Comparison of ENCODE assay signal across 1 cellular context in the genomic region with DNA sequence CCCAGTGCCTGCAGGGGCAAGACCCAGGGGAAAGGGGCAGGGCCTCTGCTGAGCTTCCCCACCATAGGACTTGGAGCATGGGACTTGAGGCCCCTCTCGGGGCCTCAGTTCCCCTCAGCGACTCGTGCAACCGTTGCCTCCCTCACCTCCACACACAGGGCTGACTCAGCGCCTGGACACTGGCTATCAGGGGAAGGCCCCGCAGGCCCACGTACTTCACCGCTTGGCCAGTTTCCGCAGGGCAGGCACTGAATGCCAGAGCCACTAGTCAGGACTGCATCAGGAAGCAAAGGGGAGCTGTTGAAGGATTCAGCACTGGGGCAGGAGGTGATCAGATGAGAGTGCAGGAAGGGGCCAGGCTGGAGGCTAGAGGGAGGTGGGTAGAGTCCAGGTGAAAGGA.
TF ChIP-seq lines count a peak whose summit lies in the region.

No MANE protein-coding gene starts in this region.

TF ChIP-seq in H1, 55 proteins besides CTCF, POLR2A, EP300 and RAD21:
- TF ChIP-seq, protein P1, sequence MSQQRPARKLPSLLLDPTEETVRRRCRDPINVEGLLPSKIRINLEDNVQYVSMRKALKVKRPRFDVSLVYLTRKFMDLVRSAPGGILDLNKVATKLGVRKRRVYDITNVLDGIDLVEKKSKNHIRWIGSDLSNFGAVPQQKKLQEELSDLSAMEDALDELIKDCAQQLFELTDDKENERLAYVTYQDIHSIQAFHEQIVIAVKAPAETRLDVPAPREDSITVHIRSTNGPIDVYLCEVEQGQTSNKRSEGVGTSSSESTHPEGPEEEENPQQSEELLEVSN (IDR thresholded peaks at IDR 0.05) = no peak
- no peak for TF ChIP-seq TAF1 (IDR thresholded peaks at IDR 0.05; ENCODE audit: low read depth, low read length)
- no peak for TF ChIP-seq HDAC2 (IDR thresholded peaks at IDR 0.05; ENCODE audit: borderline replicate concordance in 1 of 2, low read depth in 2 of 2, low read length in 2 of 2)
- TF ChIP-seq, protein P2, sequence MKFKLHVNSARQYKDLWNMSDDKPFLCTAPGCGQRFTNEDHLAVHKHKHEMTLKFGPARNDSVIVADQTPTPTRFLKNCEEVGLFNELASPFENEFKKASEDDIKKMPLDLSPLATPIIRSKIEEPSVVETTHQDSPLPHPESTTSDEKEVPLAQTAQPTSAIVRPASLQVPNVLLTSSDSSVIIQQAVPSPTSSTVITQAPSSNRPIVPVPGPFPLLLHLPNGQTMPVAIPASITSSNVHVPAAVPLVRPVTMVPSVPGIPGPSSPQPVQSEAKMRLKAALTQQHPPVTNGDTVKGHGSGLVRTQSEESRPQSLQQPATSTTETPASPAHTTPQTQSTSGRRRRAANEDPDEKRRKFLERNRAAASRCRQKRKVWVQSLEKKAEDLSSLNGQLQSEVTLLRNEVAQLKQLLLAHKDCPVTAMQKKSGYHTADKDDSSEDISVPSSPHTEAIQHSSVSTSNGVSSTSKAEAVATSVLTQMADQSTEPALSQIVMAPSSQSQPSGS (IDR thresholded peaks at IDR 0.05; ENCODE audit: low read length) = no peak
- TF ChIP-seq MAFK (IDR thresholded peaks at IDR 0.05; ENCODE audit: low read depth, low read length) = peak; percentile 31; the same call in 1 of the 2 replicates
- no peak for TF ChIP-seq GABPA (IDR thresholded peaks at IDR 0.05; ENCODE audit: borderline replicate concordance, insufficient read depth, low read length)
- no peak for TF ChIP-seq CHD1 (IDR thresholded peaks at IDR 0.05; ENCODE audit: low read depth, low read length)
- TF ChIP-seq CREB1 (IDR thresholded peaks at IDR 0.05) = no peak
